8 cellular contexts compared by ENCODE assay signal in genomic region chr4:169659736-169660670, GRCh38. TPM values are rescaled to one million over a fixed set of nuclear protein-coding genes. Genes with fewer than 3 reads are reported as not detected.
DNase-seq lines count a peak whose midpoint lies in the region; ATAC-seq and TF ChIP-seq lines count a peak whose summit lies in the region.

No MANE protein-coding gene starts in this region.

- H3K27ac Mint-ChIP-seq in CD4-positive, alpha-beta memory T cell, result peak overlapping the region; percentile 85 to 99 (median 96)

- TF ChIP-seq CTCF in HL-60 (IDR thresholded peaks at IDR 0.05; ENCODE audit: insufficient read depth, low read length), result no peak

- no peaks in the 10 kb centered on the region for H3K27me3 Mint-ChIP-seq in CD4-positive, alpha-beta memory T cell

- ATAC-seq in GM19467 (IDR thresholded peaks at IDR 0.05; ENCODE audit: unreplicated experiment), result peak; percentile 97

- no peak overlapping the region for H3K4me3 ChIP-seq in CD4-positive, alpha-beta memory T cell (ENCODE audit: low read length in 2 of 2)
- H3K4me3 ChIP-seq in HL-60 (replicated peaks; ENCODE audit: insufficient read depth, low read length), result peak overlapping the region; percentile 11
- peak overlapping the region; percentile 22 for H3K4me3 ChIP-seq in mononuclear cell (ENCODE audit: low read length)

- intact Hi-C loops in CD4-positive, alpha-beta memory T cell (cut with micrococcal nuclease), result loop anchor here (1.0 kb wide), 1 partner anchor 38 kb away; no protein-coding TSS in a partner anchor

- H3K4me1 Mint-ChIP-seq in CD4-positive, alpha-beta memory T cell, result peaks cover 17 to 34% (median 26%) of the 10 kb centered on the region in 4 donors

- H3K36me3 ChIP-seq in CD4-positive, alpha-beta memory T cell (ENCODE audit: insufficient read depth, low read length), result no peaks in the 10 kb centered on the region

- H3K4me1 ChIP-seq in CD4-positive, alpha-beta memory T cell (ENCODE audit: insufficient read depth, low read length), result peaks cover 24% of the 10 kb centered on the region
- peaks cover 8% of the 10 kb centered on the region for H3K4me1 ChIP-seq in mononuclear cell (ENCODE audit: insufficient read depth, low read length)

- H3K36me3 Mint-ChIP-seq in CD4-positive, alpha-beta memory T cell, result peaks cover 0 to under 1% of the 10 kb centered on the region in 2 donors

- CTCF ChIA-PET in CD4-positive, alpha-beta memory T cell (lab: Charles Lee; ENCODE audit: partially characterized antibody), result interaction anchor here (1.1 to 2.3 kb wide), 3 partner anchors 41 to 150 kb away, joined by 3 to 10 read pairs (median 8); partner anchors contain the start of genes CLCN3 and NEK1

- H3K4me3 Mint-ChIP-seq in CD4-positive, alpha-beta memory T cell, result peak overlapping the region in 7 of 8 donors; percentile 37 to 87 (median 76)

- H3K27ac ChIP-seq in CD4-positive, alpha-beta memory T cell (ENCODE audit: low read depth, low read length), result peak overlapping the region; percentile 22
- H3K27ac ChIP-seq in HL-60 (replicated peaks), result peak overlapping the region; percentile 69
- H3K27ac ChIP-seq in epithelial cell of prostate, result peak overlapping the region; percentile 95

- no peaks in the 10 kb centered on the region for H3K9me3 Mint-ChIP-seq in CD4-positive, alpha-beta memory T cell

- H3K27me3 ChIP-seq in CD4-positive, alpha-beta memory T cell (ENCODE audit: insufficient read depth, low read length), result no peaks in the 10 kb centered on the region
- H3K27me3 ChIP-seq in HL-60 (ENCODE audit: insufficient read depth, poor library complexity, severe bottlenecking) (no peaks in the 10 kb centered on the region), mononuclear cell (ENCODE audit: insufficient read depth, low read length) (no peaks in the 10 kb centered on the region)

- no peaks in the 10 kb centered on the region for H3K9me3 ChIP-seq in CD4-positive, alpha-beta memory T cell (ENCODE audit: control insufficient read depth in 1 of 2, low read length in 2 of 2)
- no peaks in the 10 kb centered on the region for H3K9me3 ChIP-seq in mononuclear cell (ENCODE audit: low read depth, low read length)

- POLR2A ChIA-PET in CD4-positive, alpha-beta memory T cell (lab: Charles Lee; ENCODE audit: partially characterized antibody), result interaction anchor here (1.6 to 3.6 kb wide), 2 partner anchors 40 to 48 kb away, joined by 5 to 15 read pairs; partner anchors contain the start of genes CLCN3 and NEK1

- DNase-seq in CD4-positive, alpha-beta memory T cell, result peak; percentile 65 to 92 (median 80)
- DNase-seq in HL-60 (ENCODE audit: low read depth in 1 of 2, low spot score in 1 of 2) (peak; percentile 51 to 82), NOMO-1 treated with DMSO at 0.1 percent for 48 hours (lab: John Stamatoyannopoulos, UW; ENCODE audit: unreplicated experiment) (peak; percentile 96), activated T-cell treated with anti-CD3 and anti-CD28 coated beads for 1 hour (ENCODE audit: low read depth) (peak; percentile 33), epithelial cell of prostate (ENCODE audit: low read depth, low spot score) (peak; percentile 98)
- peak; percentile 10 to 49 for DNase-seq in stimulated activated CD8-positive, alpha-beta memory T cell treated with anti-CD3 and anti-CD28 coated beads, Interleukin-4, amount 100 ng/mL, for 1 hour (ENCODE audit: low read depth in 2 of 2, low spot score in 1 of 2)

RNA-seq across cellular contexts. Expression of gene CLCN3, which starts 39.6 kb away (rescaled TPM):
- total RNA-seq in CD4-positive, alpha-beta memory T cell, result 10 to 100 TPM; 37.5 to 37.7 TPM
- polyA plus RNA-seq in CD4-positive, alpha-beta memory T cell, result 10 to 100 TPM in 1 of 2 donors, 1 to 10 TPM in 1; 6.2 to 13.9 TPM
- total RNA-seq in mononuclear cell, result 12.8 TPM

RNA-seq across cellular contexts. Expression of gene NEK1, which starts 47.6 kb away (rescaled TPM):
- 10 to 100 TPM; 18.8 to 24.1 TPM for total RNA-seq in CD4-positive, alpha-beta memory T cell
- polyA plus RNA-seq in CD4-positive, alpha-beta memory T cell, result 1 to 10 TPM; 6.1 to 8.9 TPM
- total RNA-seq in mononuclear cell, result 6.0 TPM

Comparison
In these comparisons a context has a peak if more than half of its experiments do, and no peak if none do; other contexts are left out.
1. DNase-seq: peak in every context shown above with its lines; median percentile 98 in epithelial cell of prostate; 96 in NOMO-1 treated with DMSO at 0.1 percent for 48 hours; 80 in CD4-positive, alpha-beta memory T cell; 66 in HL-60; 33 in activated T-cell treated with anti-CD3 and anti-CD28 coated beads for 1 hour; 30 in stimulated activated CD8-positive, alpha-beta memory T cell treated with anti-CD3 and anti-CD28 coated beads, Interleukin-4, amount 100 ng/mL, for 1 hour.
2. H3K27ac ChIP-seq: peak in every context shown above with its lines; median percentile 95 in epithelial cell of prostate; 69 in HL-60; 22 in CD4-positive, alpha-beta memory T cell.
3. H3K4me3 ChIP-seq: peak in HL-60 (single experiment) and mononuclear cell (single experiment); none in CD4-positive, alpha-beta memory T cell (0 of 2).